In the genomic region with DNA sequence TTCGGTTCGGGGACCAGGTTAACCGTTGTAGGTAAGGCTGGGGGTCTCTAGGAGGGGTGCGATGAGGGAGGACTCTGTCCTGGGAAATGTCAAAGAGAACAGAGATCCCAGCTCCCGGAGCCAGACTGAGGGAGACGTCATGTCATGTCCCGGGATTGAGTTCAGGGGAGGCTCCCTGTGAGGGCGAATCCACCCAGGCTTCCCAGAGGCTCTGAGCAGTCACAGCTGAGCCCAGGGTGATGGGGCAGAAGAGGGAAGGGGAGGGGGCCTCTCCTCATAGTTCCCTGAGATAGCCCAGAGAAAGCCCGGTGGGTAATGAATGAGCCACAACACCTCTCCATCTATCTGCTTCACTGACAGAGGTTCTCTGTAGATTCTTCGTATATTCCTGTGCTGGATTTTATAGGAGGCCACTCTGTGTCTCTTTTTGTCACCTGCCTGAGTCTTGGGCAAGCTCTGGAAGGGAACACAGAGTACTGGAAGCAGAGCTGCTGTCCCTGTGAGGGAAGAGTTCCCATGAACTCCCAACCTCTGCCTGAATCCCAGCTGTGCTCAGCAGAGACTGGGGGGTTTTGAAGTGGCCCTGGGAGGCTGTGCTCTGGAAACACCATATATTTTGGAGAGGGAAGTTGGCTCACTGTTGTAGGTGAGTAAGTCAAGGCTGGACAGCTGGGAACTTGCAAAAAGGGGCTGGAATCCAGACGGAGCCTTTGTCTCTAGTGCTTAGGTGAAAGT, we compare ENCODE assay signal across 18 cellular contexts. TPM values are rescaled to one million over a fixed set of nuclear protein-coding genes. Genes with fewer than 3 reads are reported as not detected.
A peak's percentile ranks its signal among the peaks of the same experiment; 100 is the strongest.
DNase-seq lines count a peak whose midpoint lies in the region; ATAC-seq, FAIRE-seq and TF ChIP-seq lines count a peak whose summit lies in the region.
"Had no signal": no experiment of that assay in that cellular context is flagged by ENCODE, and none has a peak within 500 bp of the region (broad histone marks: within the 10 kb centered on the region; RNA-seq: fewer than 3 reads in every experiment).

No MANE protein-coding gene starts in this region.

- H3K9me3 ChIP-seq in thymus (ENCODE audit: control insufficient read depth) (no peaks in the 10 kb centered on the region), adrenal gland (replicated peaks in 1 of 3) (no peaks in the 10 kb centered on the region)

- peak overlapping the region; percentile 97 for H3K27ac Mint-ChIP-seq in activated CD8-positive, alpha-beta T cell treated with anti-CD3 and anti-CD28 coated beads for 36 hours
- peak overlapping the region; percentile 96 to 100 (median 100) for H3K27ac Mint-ChIP-seq in immature natural killer cell
- H3K27ac Mint-ChIP-seq: endodermal cell, WTC11 had no signal

- H3K4me1 ChIP-seq in thymus (ENCODE audit: control insufficient read depth, insufficient read depth, low read length): no peaks in the 10 kb centered on the region
- H3K4me1 ChIP-seq in adrenal gland (replicated peaks in 1 of 2): no peaks in the 10 kb centered on the region
- H3K4me1 ChIP-seq: parathyroid adenoma had no signal

- WGBS in thymus: 18% methylated on average over 11 of the region's 11 CpGs
- WGBS in adrenal gland, 4 donors: 60 to 76% (median 73%) methylated on average over 3 to 11 of the region's 11 CpGs

- H3K27ac ChIP-seq in thymus (ENCODE audit: low read depth) (peak overlapping the region; percentile 98), adrenal gland (no peak overlapping the region)
- H3K27ac ChIP-seq: parathyroid adenoma had no signal

- POLR2A ChIA-PET in activated CD8-positive, alpha-beta T cell treated with anti-CD3 and anti-CD28 coated beads for 36 hours (lab: Charles Lee): interaction anchor here (0.5 to 20.9 kb wide), 8 partner anchors 20 to 466 kb away, joined by 3 to 1391 read pairs (median 4); no protein-coding TSS in a partner anchor

- no peak for FAIRE-seq in GM12891 (lab: Jason Lieb, UNC)
- FAIRE-seq: bronchial epithelial cell had no signal

- H3K36me3 ChIP-seq in thymus (ENCODE audit: control insufficient read depth, insufficient read depth) (peaks cover 46% of the 10 kb centered on the region), adrenal gland (replicated peaks in 1 of 2) (no peaks in the 10 kb centered on the region)

- intact Hi-C loops in cardiac septum (cut with DNase I) (no loop called here), Right ventricle myocardium superior (cut with DNase I) (loop anchor here (5.0 kb wide), 1 partner anchor 155 kb away; no protein-coding TSS in a partner anchor), adrenal gland (cut with DNase I) (loop anchor here (5.0 to 10.0 kb wide), 2 partner anchors 152 to 160 kb away; no protein-coding TSS in a partner anchor)
- intact Hi-C loops in activated CD8-positive, alpha-beta T cell treated with anti-CD3 and anti-CD28 coated beads for 36 hours (cut with micrococcal nuclease): no loop called here

- H3K36me3 Mint-ChIP-seq in activated CD8-positive, alpha-beta T cell treated with anti-CD3 and anti-CD28 coated beads for 36 hours (ENCODE audit: low read depth): peaks cover 53% of the 10 kb centered on the region
- peaks cover 10 to 31% (median 31%) of the 10 kb centered on the region in 3 donors for H3K36me3 Mint-ChIP-seq in immature natural killer cell
- H3K36me3 Mint-ChIP-seq: WTC11 had no signal

- TF ChIP-seq POLR2A in adrenal gland (IDR thresholded peaks at IDR 0.05) (no peak), GM12891 (IDR thresholded peaks at IDR 0.05; ENCODE audit: low read depth, low read length) (no peak)

- no peaks in the 10 kb centered on the region for H3K9me3 Mint-ChIP-seq in activated CD8-positive, alpha-beta T cell treated with anti-CD3 and anti-CD28 coated beads for 36 hours
- no peaks in the 10 kb centered on the region for H3K9me3 Mint-ChIP-seq in immature natural killer cell
- H3K9me3 Mint-ChIP-seq: endodermal cell, WTC11 had no signal

- H3K27me3 ChIP-seq in thymus (ENCODE audit: control insufficient read depth, insufficient read depth) (no peaks in the 10 kb centered on the region), adrenal gland (no peaks in the 10 kb centered on the region)

- peak overlapping the region; percentile 77 for H3K4me3 ChIP-seq in thymus (ENCODE audit: low read length)
- no peak overlapping the region for H3K4me3 ChIP-seq in adrenal gland

- peak overlapping the region; percentile 100 for H3K4me3 Mint-ChIP-seq in activated CD8-positive, alpha-beta T cell treated with anti-CD3 and anti-CD28 coated beads for 36 hours
- peak overlapping the region; percentile 92 to 97 (median 93) for H3K4me3 Mint-ChIP-seq in immature natural killer cell
- H3K4me3 Mint-ChIP-seq: endodermal cell, WTC11 had no signal

- no peaks in the 10 kb centered on the region for H3K27me3 Mint-ChIP-seq in activated CD8-positive, alpha-beta T cell treated with anti-CD3 and anti-CD28 coated beads for 36 hours
- H3K27me3 Mint-ChIP-seq in immature natural killer cell (ENCODE audit: low read depth in 3 of 3): peaks cover 11 to 52% (median 36%) of the 10 kb centered on the region in 3 donors

- DNase-seq in cardiac septum (ENCODE audit: low spot score): peak; percentile 68
- no peak for DNase-seq in Right ventricle myocardium superior
- no peak for DNase-seq in activated CD8-positive, alpha-beta T cell treated with anti-CD3 and anti-CD28 coated beads for 36 hours
- DNase-seq in immature natural killer cell: peak in 1 of 3 donors; percentile 25
- DNase-seq in adrenal gland: no peak
- no peak for DNase-seq in GM12891 (ENCODE audit: insufficient read length, low spot score)
- DNase-seq: activated effector memory CD4-positive, alpha-beta T cell treated with anti-CD3 and anti-CD28 coated beads, Interleukin-2, amount 50 U/mL, for 16 hours; endodermal cell; H7; mesendoderm; NCI-H1417 treated with DMSO at 0.1 percent for 48 hours; NCI-H446 treated with DMSO at 0.1 percent for 48 hours had no signal

- ATAC-seq in Right ventricle myocardium superior (ENCODE audit: poor library complexity): no peak
- no peak for ATAC-seq in activated CD8-positive, alpha-beta T cell treated with anti-CD3 and anti-CD28 coated beads for 36 hours
- ATAC-seq in HG03196 (IDR thresholded peaks at IDR 0.05; ENCODE audit: unreplicated experiment): no peak
- ATAC-seq: WTC11 had no signal

- TF ChIP-seq CTCF in activated CD8-positive, alpha-beta T cell treated with anti-CD3 and anti-CD28 coated beads for 36 hours (IDR thresholded peaks at IDR 0.05): no peak
- no peak for TF ChIP-seq CTCF in adrenal gland (IDR thresholded peaks at IDR 0.05)

- peaks cover 7% of the 10 kb centered on the region for H3K4me1 Mint-ChIP-seq in activated CD8-positive, alpha-beta T cell treated with anti-CD3 and anti-CD28 coated beads for 36 hours (ENCODE audit: low read depth)
- H3K4me1 Mint-ChIP-seq in immature natural killer cell: peaks cover 86 to 99% of the 10 kb centered on the region in 2 donors

- CTCF ChIA-PET in activated CD8-positive, alpha-beta T cell treated with anti-CD3 and anti-CD28 coated beads for 36 hours (lab: Charles Lee): interaction anchor here (1.6 to 9.4 kb wide), 2 partner anchors 9 to 23 kb away, joined by 5 to 117 read pairs; no protein-coding TSS in a partner anchor

TF ChIP-seq in GM12891, 5 proteins besides CTCF, POLR2A, EP300 and RAD21:
- no peak for TF ChIP-seq PAX5 (IDR thresholded peaks at IDR 0.05; ENCODE audit: insufficient read depth, low read length, severe bottlenecking)
- no peak for TF ChIP-seq POU2F2 (IDR thresholded peaks at IDR 0.05; ENCODE audit: low read depth, low read length)
- no peak for TF ChIP-seq SPI1 (IDR thresholded peaks at IDR 0.05; ENCODE audit: low read depth, low read length)
- no peak for TF ChIP-seq TAF1 (IDR thresholded peaks at IDR 0.05; ENCODE audit: low read depth, low read length)
- TF ChIP-seq POLR2AphosphoS5 (IDR thresholded peaks at IDR 0.05; ENCODE audit: low read depth, low read length): no peak
TF ChIP-seq in GM12891: peak in this region for 0.

RNA-seq across cellular contexts. Expression of gene PRSS2, which starts 16.4 kb away (rescaled TPM):
- total RNA-seq in cardiac septum: not detected
- not detected for total RNA-seq in Right ventricle myocardium superior
- not detected for total RNA-seq in activated CD8-positive, alpha-beta T cell treated with anti-CD3 and anti-CD28 coated beads for 36 hours
- not detected for polyA plus RNA-seq in immature natural killer cell
- 23.1 TPM for polyA plus RNA-seq in thymus
- 10 to 100 TPM in 2 of 8 donors, 1 to 10 TPM in 1, not detected in 5; 4.8 to 43.4 (median 40.0) TPM for total RNA-seq in adrenal gland
- polyA plus RNA-seq in adrenal gland: 1 to 10 TPM in 2 of 3 donors, not detected in 1; 2.8 to 4.4 TPM
- not detected for polyA plus RNA-seq in GM12891 (2012; ENCODE audit: low read depth, missing spikeins)
- total RNA-seq: bronchial epithelial cell, fibroblast of villous mesenchyme had no signal

RNA-seq across cellular contexts. Expression of gene PRSS1, which starts 37.9 kb away (rescaled TPM):
- total RNA-seq in cardiac septum: not detected
- total RNA-seq in Right ventricle myocardium superior: not detected
- not detected for total RNA-seq in activated CD8-positive, alpha-beta T cell treated with anti-CD3 and anti-CD28 coated beads for 36 hours
- under 1 TPM in 1 of 3 donors, not detected in 2; 0.13 TPM for polyA plus RNA-seq in immature natural killer cell
- polyA plus RNA-seq in thymus: 4.5 TPM
- 10 to 100 TPM in 2 of 8 donors, 1 to 10 TPM in 1, not detected in 5; 3.3 to 15.4 (median 14.6) TPM for total RNA-seq in adrenal gland
- polyA plus RNA-seq in adrenal gland: 1 to 10 TPM in 2 of 3 donors, not detected in 1; 3.2 to 3.3 TPM
- polyA plus RNA-seq in GM12891 (2012; ENCODE audit: low read depth, missing spikeins): not detected
- total RNA-seq: fibroblast of villous mesenchyme had no signal

Comparison
In these comparisons a context has a peak if more than half of its experiments do, and no peak if none do; other contexts are left out.
1. intact Hi-C loops: an anchor here in Right ventricle myocardium superior (5.0 kb wide) and adrenal gland (5.0 to 10.0 kb wide); none called in cardiac septum and activated CD8-positive, alpha-beta T cell treated with anti-CD3 and anti-CD28 coated beads for 36 hours.